34 cellular contexts compared by ENCODE assay signal in genomic region chr7:41517771-41518170, GRCh38.
"Had no signal": no experiment of that assay in that cellular context is flagged by ENCODE, and none has a peak within 500 bp of the region (broad histone marks: within the 10 kb centered on the region; RNA-seq: fewer than 3 reads in every experiment).

No MANE protein-coding gene starts in this region.

- H3K4me1 ChIP-seq: adrenal gland, body of pancreas, breast epithelium had no signal

- DNase-seq: activated B cell treated with CpG ODN at 0.5 μM for 24 hours; activated CD4-positive, alpha-beta memory T cell treated with anti-CD3 and anti-CD28 coated beads for 36 hours; activated CD4-positive, alpha-beta T cell treated with anti-CD3 and anti-CD28 coated beads for 4 hours; activated CD4-positive, alpha-beta T cell treated with anti-CD3 and anti-CD28 coated beads, Interleukin-2, amount 10 ng/mL, durations not matched to agents 24 days and 14 days; activated CD4-positive, alpha-beta T cell treated with anti-CD3 and anti-CD28 coated beads, Interleukin-2, amount 50 U/mL, for 1 hour; activated CD4-positive, alpha-beta T cell treated with anti-CD3 and anti-CD28 coated beads, Interleukin-2, amount 50 U/mL, for 4 hours; activated CD4-positive, CD25-positive, alpha-beta regulatory T cell treated with anti-CD3 and anti-CD28 coated beads, Interleukin-2, amount 50 U/mL, for 72 hours; activated CD8-positive, alpha-beta memory T cell treated with anti-CD3 and anti-CD28 coated beads, Interleukin-2, amount 50 U/mL, for 4 hours; activated CD8-positive, alpha-beta T cell treated with anti-CD3 and anti-CD28 coated beads for 36 hours; activated effector memory CD4-positive, alpha-beta T cell treated with anti-CD3 and anti-CD28 coated beads, Interleukin-2, amount 50 U/mL, for 16 hours; activated gamma-delta T cell treated with Interleukin-2 at 50 U/mL for 16 hours; activated naive CD4-positive, alpha-beta T cell; activated naive CD4-positive, alpha-beta T cell treated with anti-CD3 and anti-CD28 coated beads for 36 hours; activated naive CD4-positive, alpha-beta T cell treated with anti-CD3 and anti-CD28 coated beads, Interleukin-2, amount 50 U/mL, for 16 hours; activated naive CD8-positive, alpha-beta T cell treated with anti-CD3 and anti-CD28 coated beads for 36 hours; activated T-cell treated with anti-CD3 and anti-CD28 coated beads for 4 hours; activated T-cell treated with anti-CD3 and anti-CD28 coated beads, Interleukin-2, amount 50 U/mL, for 1 hour; activated T-cell treated with anti-CD3 and anti-CD28 coated beads, Interleukin-2, amount 50 U/mL, for 4 hours; activated T-cell treated with anti-CD3 and anti-CD28 coated beads, Interleukin-2, amount 50 U/mL, for 72 hours; adrenal gland; amniotic stem cell; aorta; body of pancreas; brain microvascular endothelial cell; caudate nucleus; cerebellar nuclear complex; T-helper 1 cell; T-helper 2 cell; T-helper 9 cell had no signal

- FAIRE-seq: TTC549 had no signal

- ATAC-seq: activated CD8-positive, alpha-beta T cell treated with anti-CD3 and anti-CD28 coated beads for 36 hours; activated naive CD4-positive, alpha-beta T cell treated with anti-CD3 and anti-CD28 coated beads, Interleukin-2, amount 50 U/mL, for 72 hours; activated T-cell treated with anti-CD3 and anti-CD28 coated beads, Interleukin-2, amount 50 U/mL, for 4 hours; activated T-cell treated with anti-CD3 and anti-CD28 coated beads, Interleukin-2, amount 50 U/mL, for 72 hours; activated T-helper 17 cell treated with anti-CD3 and anti-CD28 coated beads, Interleukin-2, amount 50 U/mL, for 72 hours; body of pancreas had no signal

- H3K4me3 ChIP-seq: adrenal gland, body of pancreas, breast epithelium had no signal

- H3K27ac ChIP-seq: adrenal gland, body of pancreas, brain microvascular endothelial cell, breast epithelium, VCaP had no signal

- H3K9me3 ChIP-seq: adrenal gland had no signal

- H3K36me3 ChIP-seq: adrenal gland, brain microvascular endothelial cell, breast epithelium had no signal

- H3K27me3 ChIP-seq: adrenal gland, body of pancreas, brain microvascular endothelial cell, breast epithelium had no signal
